9 cellular contexts compared by ENCODE assay signal in genomic region chr10:104334965-104335650, GRCh38. TPM values are rescaled to one million over a fixed set of nuclear protein-coding genes. Genes with fewer than 3 reads are reported as not detected.
DNase-seq lines count a peak whose midpoint lies in the region; ATAC-seq and TF ChIP-seq lines count a peak whose summit lies in the region.
"Had no signal": no experiment of that assay in that cellular context is flagged by ENCODE, and none has a peak within 500 bp of the region (broad histone marks: within the 10 kb centered on the region; RNA-seq: fewer than 3 reads in every experiment).

No MANE protein-coding gene starts in this region.

- H3K27ac ChIP-seq in colonic mucosa, result no peak overlapping the region
- peak overlapping the region; percentile 99 for H3K27ac ChIP-seq in neutrophil

- H3K36me3 ChIP-seq in colonic mucosa (no peaks in the 10 kb centered on the region), neutrophil (peaks cover 46% of the 10 kb centered on the region)

- no peaks in the 10 kb centered on the region for H3K9me3 ChIP-seq in colonic mucosa
- no peaks in the 10 kb centered on the region for H3K9me3 ChIP-seq in neutrophil

- TF ChIP-seq CTCF in colonic mucosa (IDR thresholded peaks at IDR 0.05) (no peak), neutrophil (IDR thresholded peaks at IDR 0.05) (no peak)

- ATAC-seq in GM18511 (IDR thresholded peaks at IDR 0.05; ENCODE audit: unreplicated experiment), result no peak

- no peak overlapping the region for H3K4me3 ChIP-seq in colonic mucosa
- H3K4me3 ChIP-seq in neutrophil (ENCODE audit: low read depth in 1 of 2, low read length in 1 of 2), result peak overlapping the region; percentile 88 to 93

- H3K27me3 ChIP-seq in colonic mucosa (no peaks in the 10 kb centered on the region), neutrophil (no peaks in the 10 kb centered on the region)

- in situ Hi-C loops in G401 (cut with HindIII; ENCODE audit: low sequenced_read_pairs), result no loop called here

- DNase-seq in DMS153 treated with DMSO at 0.1 percent for 48 hours (lab: John Stamatoyannopoulos, UW; ENCODE audit: unreplicated experiment), result peak; percentile 71
- DNase-seq in NCI-H345 treated with DMSO at 0.1 percent for 48 hours (lab: John Stamatoyannopoulos, UW; ENCODE audit: unreplicated experiment), result peak; percentile 81
- peak; percentile 16 for DNase-seq in colonic mucosa
- no peak for DNase-seq in NCI-H1105 treated with DMSO at 0.1 percent for 48 hours (lab: John Stamatoyannopoulos, UW)
- no peak for DNase-seq in GM19238 (ENCODE audit: insufficient read length, low spot score)
- no peak for DNase-seq in G401 (ENCODE audit: low spot score)
- DNase-seq: foreskin fibroblast had no signal

- peaks cover 24% of the 10 kb centered on the region for H3K4me1 ChIP-seq in colonic mucosa
- peaks cover 80 to 82% of the 10 kb centered on the region in 2 experiments for H3K4me1 ChIP-seq in neutrophil (ENCODE audit: control insufficient read depth in 1 of 2, insufficient read depth in 1 of 2, low read depth in 1 of 2, low read length in 1 of 2)

- intact Hi-C loops in colonic mucosa (cut with DNase I), result no loop called here

- H3K9ac ChIP-seq in colonic mucosa (ENCODE audit: low read depth in 2 of 2, low read length in 2 of 2), result no peak overlapping the region

RNA-seq across cellular contexts. Expression of gene ITPRIP, which starts 3.2 kb away (rescaled TPM):
- total RNA-seq in colonic mucosa, result 1 to 10 TPM; 5.9 to 9.6 TPM
- 4.8 and 6.4 TPM in 2 replicates for total RNA-seq in G401 (2014; rRNA removed; shearing (Covaris generic))

RNA-seq across cellular contexts. Expression of gene CFAP58, which starts 18.5 kb away (rescaled TPM):
- under 1 TPM in 1 of 2 donors, not detected in 1; 0.11 TPM for total RNA-seq in colonic mucosa
- 0.37 and 2.0 TPM in 2 replicates for total RNA-seq in G401 (2014; rRNA removed; shearing (Covaris generic))

Comparison
In these comparisons a context has a peak if more than half of its experiments do, and no peak if none do; other contexts are left out.
1. DNase-seq: peak in DMS153 treated with DMSO at 0.1 percent for 48 hours (single experiment), NCI-H345 treated with DMSO at 0.1 percent for 48 hours (single experiment) and colonic mucosa (single experiment); none in NCI-H1105 treated with DMSO at 0.1 percent for 48 hours (single experiment), GM19238 (single experiment) and G401 (single experiment).